Comparison of ENCODE assay signal across 8 cellular contexts in the genomic region with DNA sequence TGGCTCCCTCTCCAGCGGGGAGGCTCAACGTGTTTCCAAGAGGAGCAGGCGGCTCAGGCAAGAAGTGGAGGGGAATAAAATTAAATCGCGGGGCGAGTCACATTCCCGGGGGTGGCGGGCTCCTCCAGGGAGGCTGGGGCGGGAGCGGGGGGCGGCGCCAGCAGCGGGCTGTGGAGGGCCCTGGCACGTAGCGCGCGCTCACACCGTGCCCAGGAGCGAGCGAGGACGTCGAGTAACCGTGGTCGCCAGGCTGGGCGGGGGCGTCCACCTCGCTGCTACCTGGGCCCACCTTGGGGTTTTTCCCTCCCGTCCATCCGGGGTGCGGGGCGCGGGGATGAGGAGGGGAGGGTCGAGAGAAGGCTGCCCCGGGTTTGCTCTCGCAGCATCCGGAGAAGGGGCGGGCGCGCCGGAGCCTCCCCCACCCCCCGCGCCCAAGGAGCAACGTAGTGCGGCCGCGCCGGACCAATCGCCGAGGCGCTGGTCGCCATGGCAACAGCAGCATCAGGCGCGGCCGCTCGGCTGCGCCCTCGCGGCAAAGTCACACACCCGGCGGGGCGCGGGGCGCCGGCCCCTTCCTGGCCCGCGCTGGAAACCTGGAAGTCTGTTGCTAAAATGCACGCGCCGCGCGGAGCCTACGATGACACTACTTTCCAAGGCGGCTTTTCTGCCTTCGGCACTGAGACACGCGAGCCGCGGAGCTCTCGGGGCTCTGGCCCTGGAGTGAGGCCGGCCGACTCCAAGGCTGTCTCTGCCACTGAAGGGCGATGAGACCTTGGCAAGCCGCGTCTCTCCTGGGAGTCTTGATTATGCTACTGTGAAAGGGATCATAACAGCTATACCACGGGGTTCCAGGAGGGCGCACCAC. TPM values are rescaled to one million over a fixed set of nuclear protein-coding genes. Genes with fewer than 3 reads are reported as not detected.
DNase-seq lines count a peak whose midpoint lies in the region; ATAC-seq and TF ChIP-seq lines count a peak whose summit lies in the region.

Gene IQSEC1 (minus strand): TSS at position 388 of the 865 bp plus-strand sequence. CDS start 415 bp downstream, outside the sequence.

- DNase-seq in NCI-H82 (lab: John Stamatoyannopoulos, UW): peak; percentile 77
- DNase-seq in NCI-H82 treated with DMSO at 0.1 percent for 48 hours (lab: John Stamatoyannopoulos, UW; ENCODE audit: unreplicated experiment): no peak
- DNase-seq in activated CD4-positive, CD25-positive, alpha-beta regulatory T cell treated with anti-CD3 and anti-CD28 coated beads, Interleukin-2, amount 50 U/mL, for 16 hours (ENCODE audit: low read depth, low spot score): peak; percentile 54
- peak; percentile 3 to 15 for DNase-seq in cardiac fibroblast (ENCODE audit: low read depth in 2 of 2)
- DNase-seq in left lung: peak; percentile 49 to 77
- peak; percentile 58 to 63 for DNase-seq in stimulated activated CD4-positive, alpha-beta T cell treated with anti-CD3 and anti-CD28 coated beads, Interleukin-2, amount 100 ng/mL, for 48 hours
- DNase-seq in NCI-H1694 (lab: John Stamatoyannopoulos, UW): no peak

- no peak within 1 kb of the TSS for H3K27ac ChIP-seq in left lung

- H3K9me3 ChIP-seq in left lung: no peaks in the 10 kb centered on the region

- no peak within 1 kb of the TSS for H3K4me3 ChIP-seq in cardiac fibroblast (replicated peaks in 1 of 2; ENCODE audit: low read depth in 2 of 2, low read length in 2 of 2)
- no peak within 1 kb of the TSS for H3K4me3 ChIP-seq in left lung

- H3K36me3 ChIP-seq in left lung: no peaks in the 10 kb centered on the region

- peaks cover 30 to 64% of the 10 kb centered on the region in 2 donors for H3K27me3 ChIP-seq in left lung

- intact Hi-C loops in left lung (cut with DNase I): no loop called here

- peaks cover 0 to 17% of the 10 kb centered on the region in 2 donors for H3K4me1 ChIP-seq in left lung

- TF ChIP-seq CTCF in cardiac fibroblast (IDR thresholded peaks at IDR 0.05; ENCODE audit: low read depth, low read length) (no peak), left lung (IDR thresholded peaks at IDR 0.05) (no peak)

- peak; percentile 63 for ATAC-seq in HG03354 (IDR thresholded peaks at IDR 0.05; ENCODE audit: poor library complexity, severe bottlenecking, unreplicated experiment)
- peak; percentile 31 for ATAC-seq in left lung

RNA-seq across cellular contexts. Expression of gene IQSEC1, which starts in this region (rescaled TPM):
- total RNA-seq in left lung: 10 to 100 TPM; 38.7 to 57.0 TPM

Comparison
In these comparisons a context has a peak if more than half of its experiments do, and no peak if none do; other contexts are left out.
1. DNase-seq: peak in NCI-H82 (single experiment), activated CD4-positive, CD25-positive, alpha-beta regulatory T cell treated with anti-CD3 and anti-CD28 coated beads, Interleukin-2, amount 50 U/mL, for 16 hours (single experiment), cardiac fibroblast (2 of 2), left lung (2 of 2) and stimulated activated CD4-positive, alpha-beta T cell treated with anti-CD3 and anti-CD28 coated beads, Interleukin-2, amount 100 ng/mL, for 48 hours (2 of 2); none in NCI-H82 treated with DMSO at 0.1 percent for 48 hours (single experiment) and NCI-H1694 (single experiment).